Comparison of ENCODE assay signal across 2 cellular contexts in genomic region chr12:89064780-89065179, GRCh38.
TF ChIP-seq lines count a peak whose summit lies in the region.

No MANE protein-coding gene starts in this region.

TF ChIP-seq in SK-N-SH, 30 proteins besides CTCF, POLR2A, EP300 and RAD21 (continued from another document):
- TF ChIP-seq, protein P1, sequence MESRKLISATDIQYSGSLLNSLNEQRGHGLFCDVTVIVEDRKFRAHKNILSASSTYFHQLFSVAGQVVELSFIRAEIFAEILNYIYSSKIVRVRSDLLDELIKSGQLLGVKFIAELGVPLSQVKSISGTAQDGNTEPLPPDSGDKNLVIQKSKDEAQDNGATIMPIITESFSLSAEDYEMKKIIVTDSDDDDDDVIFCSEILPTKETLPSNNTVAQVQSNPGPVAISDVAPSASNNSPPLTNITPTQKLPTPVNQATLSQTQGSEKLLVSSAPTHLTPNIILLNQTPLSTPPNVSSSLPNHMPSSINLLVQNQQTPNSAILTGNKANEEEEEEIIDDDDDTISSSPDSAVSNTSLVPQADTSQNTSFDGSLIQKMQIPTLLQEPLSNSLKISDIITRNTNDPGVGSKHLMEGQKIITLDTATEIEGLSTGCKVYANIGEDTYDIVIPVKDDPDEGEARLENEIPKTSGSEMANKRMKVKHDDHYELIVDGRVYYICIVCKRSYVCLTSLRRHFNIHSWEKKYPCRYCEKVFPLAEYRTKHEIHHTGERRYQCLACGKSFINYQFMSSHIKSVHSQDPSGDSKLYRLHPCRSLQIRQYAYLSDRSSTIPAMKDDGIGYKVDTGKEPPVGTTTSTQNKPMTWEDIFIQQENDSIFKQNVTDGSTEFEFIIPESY (IDR thresholded peaks at IDR 0.05; ENCODE audit: borderline replicate concordance, low read depth), result no peak
- no peak for TF ChIP-seq SIN3A (IDR thresholded peaks at IDR 0.05; ENCODE audit: borderline replicate concordance, low read depth, low read length)
- TF ChIP-seq GATA2 (CRISPR knock-in tag; IDR thresholded peaks at IDR 0.05), result no peak
- TF ChIP-seq FOSL2 (IDR thresholded peaks at IDR 0.05; ENCODE audit: borderline replicate concordance, low read depth), result peak; percentile 42; the same call in 1 of the 2 replicates
- TF ChIP-seq FOXJ3 (CRISPR knock-in tag; IDR thresholded peaks at IDR 0.05), result no peak
- no peak for TF ChIP-seq TEAD4 (IDR thresholded peaks at IDR 0.05; ENCODE audit: borderline replicate concordance, insufficient read depth)
- TF ChIP-seq ELF1 (IDR thresholded peaks at IDR 0.05), result no peak
- peak; percentile 25; the same call in 1 of the 2 replicates for TF ChIP-seq JUND (IDR thresholded peaks at IDR 0.05)
- 0 out of 2 replicates have a peak, but pooled peaks have one; percentile 5 for TF ChIP-seq PBX3 (IDR thresholded peaks at IDR 0.05)
TF ChIP-seq in SK-N-SH: peak in this region for 3.

TF ChIP-seq in HCT116, 20 proteins besides CTCF, POLR2A, EP300 and RAD21 (continued from another document):
- TF ChIP-seq, protein P2, sequence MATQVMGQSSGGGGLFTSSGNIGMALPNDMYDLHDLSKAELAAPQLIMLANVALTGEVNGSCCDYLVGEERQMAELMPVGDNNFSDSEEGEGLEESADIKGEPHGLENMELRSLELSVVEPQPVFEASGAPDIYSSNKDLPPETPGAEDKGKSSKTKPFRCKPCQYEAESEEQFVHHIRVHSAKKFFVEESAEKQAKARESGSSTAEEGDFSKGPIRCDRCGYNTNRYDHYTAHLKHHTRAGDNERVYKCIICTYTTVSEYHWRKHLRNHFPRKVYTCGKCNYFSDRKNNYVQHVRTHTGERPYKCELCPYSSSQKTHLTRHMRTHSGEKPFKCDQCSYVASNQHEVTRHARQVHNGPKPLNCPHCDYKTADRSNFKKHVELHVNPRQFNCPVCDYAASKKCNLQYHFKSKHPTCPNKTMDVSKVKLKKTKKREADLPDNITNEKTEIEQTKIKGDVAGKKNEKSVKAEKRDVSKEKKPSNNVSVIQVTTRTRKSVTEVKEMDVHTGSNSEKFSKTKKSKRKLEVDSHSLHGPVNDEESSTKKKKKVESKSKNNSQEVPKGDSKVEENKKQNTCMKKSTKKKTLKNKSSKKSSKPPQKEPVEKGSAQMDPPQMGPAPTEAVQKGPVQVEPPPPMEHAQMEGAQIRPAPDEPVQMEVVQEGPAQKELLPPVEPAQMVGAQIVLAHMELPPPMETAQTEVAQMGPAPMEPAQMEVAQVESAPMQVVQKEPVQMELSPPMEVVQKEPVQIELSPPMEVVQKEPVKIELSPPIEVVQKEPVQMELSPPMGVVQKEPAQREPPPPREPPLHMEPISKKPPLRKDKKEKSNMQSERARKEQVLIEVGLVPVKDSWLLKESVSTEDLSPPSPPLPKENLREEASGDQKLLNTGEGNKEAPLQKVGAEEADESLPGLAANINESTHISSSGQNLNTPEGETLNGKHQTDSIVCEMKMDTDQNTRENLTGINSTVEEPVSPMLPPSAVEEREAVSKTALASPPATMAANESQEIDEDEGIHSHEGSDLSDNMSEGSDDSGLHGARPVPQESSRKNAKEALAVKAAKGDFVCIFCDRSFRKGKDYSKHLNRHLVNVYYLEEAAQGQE (IDR thresholded peaks at IDR 0.05; ENCODE audit: low read depth), result no peak
- no peak; the same call in 1 of the 2 replicates for TF ChIP-seq MAX (IDR thresholded peaks at IDR 0.05)
- peak; percentile 97 for TF ChIP-seq CBX3 (IDR thresholded peaks at IDR 0.05; ENCODE audit: low read depth)
- peak; percentile 27 for TF ChIP-seq TCF7L2 (IDR thresholded peaks at IDR 0.05; ENCODE audit: borderline replicate concordance, extremely low read depth, insufficient read depth, insufficient read length)
- TF ChIP-seq JUND (IDR thresholded peaks at IDR 0.05), result peak; percentile 96
- TF ChIP-seq SIN3A (IDR thresholded peaks at IDR 0.05; ENCODE audit: low read depth), result peak; percentile 56; the same call in 1 of the 2 replicates
- no peak for TF ChIP-seq EZH2phosphoT487 (IDR thresholded peaks at IDR 0.05; ENCODE audit: borderline replicate concordance)
- TF ChIP-seq ATF3 (IDR thresholded peaks at IDR 0.05), result no peak; the same call in 1 of the 2 replicates
- peak; percentile 87 for TF ChIP-seq SP1 (IDR thresholded peaks at IDR 0.05; ENCODE audit: low read depth)
- TF ChIP-seq POLR2AphosphoS5 (IDR thresholded peaks at IDR 0.05; ENCODE audit: low read depth, low read length), result peak; percentile 46; the same call in 1 of the 2 replicates
